ENCODE assay signal across 8 cellular contexts in the genomic region with DNA sequence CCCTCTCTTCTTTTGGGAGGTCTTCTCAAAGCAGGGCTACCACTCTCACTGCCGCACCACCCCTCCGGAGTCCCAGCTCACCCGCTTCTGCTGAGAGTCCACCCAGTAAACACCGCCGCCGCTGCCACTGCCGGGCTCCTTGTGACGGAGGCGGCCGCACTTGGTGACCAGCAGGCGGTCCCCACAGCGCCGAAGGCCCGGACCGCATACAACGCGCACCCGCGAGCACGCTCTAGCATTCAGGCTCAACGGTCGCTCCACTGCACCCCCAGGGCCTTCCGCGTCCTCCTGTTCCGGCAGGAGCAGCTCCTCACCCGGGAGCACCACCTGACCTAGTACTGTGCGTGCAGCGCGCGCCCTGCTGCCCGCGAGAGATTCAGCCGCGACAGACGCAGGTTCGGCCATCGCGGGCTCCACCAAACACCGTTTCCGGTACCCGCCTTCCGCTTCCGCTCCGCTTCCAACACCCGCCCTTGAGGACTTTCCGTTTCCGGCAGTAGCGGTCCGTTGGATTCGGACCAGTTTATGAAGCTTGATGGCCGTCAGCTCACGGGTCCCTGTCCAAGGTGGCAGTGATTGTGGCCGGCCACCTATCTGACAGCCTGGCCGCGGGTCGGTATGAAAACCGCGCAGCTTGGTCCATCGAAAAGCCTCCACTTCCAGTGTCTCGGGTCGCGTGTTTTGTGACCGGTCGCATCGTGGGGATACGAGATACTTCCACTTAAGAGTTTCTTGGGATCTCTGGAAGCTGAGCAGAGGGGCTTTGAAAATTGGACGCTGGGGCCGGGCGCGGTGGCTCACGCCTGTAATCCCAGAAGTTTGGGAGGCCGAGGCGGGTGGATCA. TPM values are rescaled to one million over a fixed set of nuclear protein-coding genes. Genes with fewer than 3 reads are reported as not detected.
DNase-seq lines count a peak whose midpoint lies in the region; ATAC-seq and TF ChIP-seq lines count a peak whose summit lies in the region.

A gene (minus strand): TSS at position 425 of the 844 bp plus-strand sequence. CDS start 20 bp downstream, at position 405.

- TF ChIP-seq POLR2A in heart left ventricle (IDR thresholded peaks at IDR 0.05): peak in 1 of 2 donors; percentile 70

- TF ChIP-seq CTCF in GM12872 (IDR thresholded peaks at IDR 0.05; ENCODE audit: insufficient read depth, low read depth, low read length): 0 out of 3 replicates have a peak, but pooled peaks have one; percentile 8
- peak in 7 of 12 donors; percentile 9 to 24 (median 16) for TF ChIP-seq CTCF in heart left ventricle (IDR thresholded peaks at IDR 0.05)
- no peak for TF ChIP-seq CTCF in upper lobe of right lung (IDR thresholded peaks at IDR 0.05)

- H3K9me3 ChIP-seq in heart left ventricle (no peaks in the 10 kb centered on the region), upper lobe of right lung (no peaks in the 10 kb centered on the region)

- peaks cover 45% of the 10 kb centered on the region for H3K36me3 Mint-ChIP-seq in activated naive CD8-positive, alpha-beta T cell treated with anti-CD3 and anti-CD28 coated beads, Interleukin-2, amount 50 U/mL, for 24 hours (ENCODE audit: low read depth)

- H3K27me3 ChIP-seq in heart left ventricle (peaks cover 0 to 9% (median 0%) of the 10 kb centered on the region in 9 donors), upper lobe of right lung (no peaks in the 10 kb centered on the region)

- H3K4me3 ChIP-seq in heart left ventricle (peak within 1 kb of the TSS; percentile 74 to 98 (median 88)), upper lobe of right lung (peak within 1 kb of the TSS; percentile 99)

- peak; percentile 94 for ATAC-seq in HG02642 (IDR thresholded peaks at IDR 0.05; ENCODE audit: poor library complexity, unreplicated experiment)
- peak; percentile 94 for ATAC-seq in activated naive CD8-positive, alpha-beta T cell treated with anti-CD3 and anti-CD28 coated beads, Interleukin-2, amount 50 U/mL, for 24 hours
- peak; percentile 95 to 98 (median 98) for ATAC-seq in heart left ventricle
- ATAC-seq in upper lobe of right lung: peak; percentile 98

- H3K36me3 ChIP-seq in heart left ventricle (peaks cover 0 to 40% (median 37%) of the 10 kb centered on the region in 9 donors), upper lobe of right lung (peaks cover 40% of the 10 kb centered on the region)

- H3K27ac ChIP-seq in heart left ventricle (peak within 1 kb of the TSS; percentile 25 to 90 (median 84)), upper lobe of right lung (peak within 1 kb of the TSS; percentile 88)

- no peaks in the 10 kb centered on the region for H3K27me3 Mint-ChIP-seq in activated naive CD8-positive, alpha-beta T cell treated with anti-CD3 and anti-CD28 coated beads, Interleukin-2, amount 50 U/mL, for 24 hours

- peak within 1 kb of the TSS; percentile 96 for H3K27ac Mint-ChIP-seq in activated naive CD8-positive, alpha-beta T cell treated with anti-CD3 and anti-CD28 coated beads, Interleukin-2, amount 50 U/mL, for 24 hours

- 0 to 2% (median 1%) methylated on average over 30 to 73 of the region's 73 CpGs for WGBS in heart left ventricle, 4 donors

- DNase-seq in NCI-H1105 treated with DMSO at 0.1 percent for 48 hours (lab: John Stamatoyannopoulos, UW) (peak; percentile 79), SW 1271 (lab: John Stamatoyannopoulos, UW) (peak; percentile 46 to 86), heart left ventricle (peak; percentile 88 to 93 (median 92)), posterior vena cava (ENCODE audit: low spot score) (peak; percentile 98), upper lobe of right lung (peak; percentile 95)
- peak; percentile 89 for DNase-seq in activated naive CD8-positive, alpha-beta T cell treated with anti-CD3 and anti-CD28 coated beads, Interleukin-2, amount 50 U/mL, for 24 hours

- peaks cover 41% of the 10 kb centered on the region for H3K4me1 Mint-ChIP-seq in activated naive CD8-positive, alpha-beta T cell treated with anti-CD3 and anti-CD28 coated beads, Interleukin-2, amount 50 U/mL, for 24 hours

- peak within 1 kb of the TSS; percentile 96 for H3K4me3 Mint-ChIP-seq in activated naive CD8-positive, alpha-beta T cell treated with anti-CD3 and anti-CD28 coated beads, Interleukin-2, amount 50 U/mL, for 24 hours

- intact Hi-C loops in heart left ventricle (cut with DNase I): loop anchor here in 4 of 10 donors (1.0 to 10.0 kb wide), 6 partner anchors 14 to 290 kb away; a partner anchor contains a TSS
- intact Hi-C loops in posterior vena cava (cut with DNase I): no loop called here
- intact Hi-C loops in upper lobe of right lung (cut with DNase I): no loop called here

- no peaks in the 10 kb centered on the region for H3K9me3 Mint-ChIP-seq in activated naive CD8-positive, alpha-beta T cell treated with anti-CD3 and anti-CD28 coated beads, Interleukin-2, amount 50 U/mL, for 24 hours

- H3K4me1 ChIP-seq in heart left ventricle: peaks cover 3 to 28% (median 18%) of the 10 kb centered on the region in 12 donors
- peaks cover 16% of the 10 kb centered on the region for H3K4me1 ChIP-seq in upper lobe of right lung

RNA-seq across cellular contexts. Expression of the gene that starts here (rescaled TPM):
- 10 to 100 TPM in 8 of 9 donors, 1 to 10 TPM in 1; 9.6 to 18.6 (median 14.0) TPM for total RNA-seq in heart left ventricle
- polyA plus RNA-seq in heart left ventricle: 10 to 100 TPM in 1 of 2 donors, 1 to 10 TPM in 1; 10.0 to 24.0 TPM
- total RNA-seq in posterior vena cava: 10 to 100 TPM; 18.3 to 25.3 TPM
- total RNA-seq in upper lobe of right lung: 23.7 TPM

Comparison
In these comparisons a context has a peak if more than half of its experiments do, and no peak if none do; other contexts are left out.
1. Peak in every context shown above with its lines: DNase-seq, ATAC-seq, H3K4me3 ChIP-seq and H3K27ac ChIP-seq.